In the genomic region with DNA sequence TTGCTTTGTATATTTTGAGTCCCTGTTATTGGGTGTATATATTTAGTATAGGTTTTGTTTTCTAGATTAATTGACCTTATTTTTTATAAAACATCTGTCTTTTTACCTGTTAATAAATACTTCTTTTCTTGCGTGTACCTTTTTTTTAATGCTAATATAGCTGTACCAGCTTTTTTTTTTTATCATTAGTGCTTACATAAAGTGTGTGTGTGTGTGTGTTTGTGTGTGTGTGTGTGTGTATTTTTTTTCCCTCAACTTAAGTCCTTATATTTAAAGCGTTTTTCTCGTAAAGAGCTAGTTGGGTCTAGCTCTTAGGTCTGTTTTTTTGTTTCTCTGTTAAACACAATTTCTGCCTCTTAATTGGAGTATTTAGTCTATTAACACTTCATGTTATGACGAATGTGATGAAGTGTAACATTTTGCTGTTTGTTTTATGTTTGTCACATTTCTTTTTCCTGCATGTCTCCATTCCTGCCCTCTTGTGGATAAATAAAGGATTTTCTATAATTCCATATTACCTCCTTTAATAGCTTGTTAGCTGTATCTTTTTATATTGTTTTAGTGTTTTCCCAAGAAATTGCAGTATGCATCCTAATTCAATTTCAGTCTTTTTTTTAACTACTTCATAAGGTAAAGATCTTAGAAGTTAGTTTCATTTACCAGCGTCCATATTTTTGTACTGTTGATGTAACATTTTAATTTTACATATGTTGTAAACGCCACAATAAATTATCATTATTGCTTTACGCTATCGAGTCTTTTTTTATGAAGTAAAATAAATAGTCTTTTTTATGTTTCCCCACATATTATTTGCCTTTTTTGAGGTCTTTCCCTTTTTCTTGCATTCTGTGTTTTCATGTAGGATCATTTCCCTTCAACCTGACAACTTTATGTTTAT, we compare ENCODE assay signal across 8 cellular contexts. TPM values are rescaled to one million over a fixed set of nuclear protein-coding genes. Genes with fewer than 3 reads are reported as not detected.
DNase-seq lines count a peak whose midpoint lies in the region; ATAC-seq, FAIRE-seq and TF ChIP-seq lines count a peak whose summit lies in the region.

No MANE protein-coding gene starts in this region.

- peaks cover 40% of the 10 kb centered on the region for H3K36me3 Mint-ChIP-seq in T-cell

- peak overlapping the region; percentile 56 to 82 for H3K27ac Mint-ChIP-seq in T-cell

- H3K36me3 ChIP-seq in stomach = peaks cover 21 to 43% (median 41%) of the 10 kb centered on the region in 4 donors

- 83 to 86% (median 84%) methylated on average over 8 of the region's 8 CpGs for WGBS in stomach, 5 donors

- POLR2A ChIA-PET in T-cell (lab: Charles Lee) = interaction anchor here (0.6 kb wide), 3 partner anchors 18 to 264 kb away, joined by 3 to 4 read pairs (median 3); no protein-coding TSS in a partner anchor

- H3K4me1 ChIP-seq in stomach = peaks cover 21 to 60% (median 42%) of the 10 kb centered on the region in 4 donors

- TF ChIP-seq CTCF in fibroblast of villous mesenchyme (IDR thresholded peaks at IDR 0.05; ENCODE audit: insufficient read depth, low read depth, low read length) = peak; percentile 47
- TF ChIP-seq CTCF in stomach (IDR thresholded peaks at IDR 0.05) = peak in 2 of 7 experiments; percentile 7 to 25

- no peaks in the 10 kb centered on the region for H3K27me3 Mint-ChIP-seq in T-cell

- H3K9me3 ChIP-seq in stomach = no peaks in the 10 kb centered on the region

- no peak for ATAC-seq in T-cell (replicated peaks in 1 of 4)
- no peak for ATAC-seq in HG03280 (IDR thresholded peaks at IDR 0.05; ENCODE audit: unreplicated experiment)
- no peak for ATAC-seq in HG03108 (IDR thresholded peaks at IDR 0.05; ENCODE audit: unreplicated experiment)
- no peak for ATAC-seq in activated CD4-positive, CD25-positive, alpha-beta regulatory T cell treated with anti-CD3 and anti-CD28 coated beads, Interleukin-2, amount 50 U/mL, for 24 hours

- no peaks in the 10 kb centered on the region for H3K27me3 ChIP-seq in stomach

- TF ChIP-seq POLR2A in stomach (IDR thresholded peaks at IDR 0.05) = no peak

- intact Hi-C loops in stomach (cut with DNase I; ENCODE audit: low total_unique reads) = no loop called here

- no peak for TF ChIP-seq EP300 in stomach (IDR thresholded peaks at IDR 0.05)

- H3K9me3 Mint-ChIP-seq in T-cell = no peaks in the 10 kb centered on the region

- no peak overlapping the region for H3K4me3 ChIP-seq in fibroblast of villous mesenchyme (ENCODE audit: low read depth, low read length)
- H3K4me3 ChIP-seq in stomach = no peak overlapping the region

- H3K4me1 Mint-ChIP-seq in T-cell = peaks cover 62 to 70% (median 63%) of the 10 kb centered on the region in 3 donors

- FAIRE-seq in A204.1 (lab: Jason Lieb, UNC) (peak; percentile 85), G401.6 (lab: Jason Lieb, UNC) (peak; percentile 15)

- DNase-seq in T-cell = no peak
- peak; percentile 34 for DNase-seq in fibroblast of villous mesenchyme (ENCODE audit: low read depth)
- DNase-seq in stomach = no peak

- H3K4me3 Mint-ChIP-seq in T-cell = peak overlapping the region; percentile 79 to 100 (median 95)

- no peak overlapping the region for H3K27ac ChIP-seq in stomach

- CTCF ChIA-PET in T-cell (lab: Charles Lee) = interaction anchor here (0.6 to 2.4 kb wide), 15 partner anchors 18 to 496 kb away, joined by 3 to 25 read pairs (median 4); partner anchors contain the start of gene DIP2A (in 1 of the 2)

RNA-seq across cellular contexts. Expression of gene PRMT2, which starts 4.3 kb away (rescaled TPM):
- total RNA-seq in T-cell (100 to 1,000 TPM; 145 to 258 (median 205) TPM), fibroblast of villous mesenchyme (120 and 164 TPM in 2 replicates), stomach (10 to 100 TPM; 18.7 to 85.0 (median 48.8) TPM)
- polyA plus RNA-seq in stomach = 10 to 100 TPM; 63.8 to 75.5 (median 63.9) TPM

RNA-seq across cellular contexts. Expression of gene S100B, which starts 34.9 kb away (rescaled TPM):
- 10 to 100 TPM in 2 of 5 donors, 1 to 10 TPM in 2, under 1 TPM in 1; 0.49 to 11.4 (median 8.9) TPM for total RNA-seq in T-cell
- total RNA-seq in fibroblast of villous mesenchyme = not detected in 2 replicates
- total RNA-seq in stomach = 10 to 100 TPM in 1 of 5 donors, 1 to 10 TPM in 3, not detected in 1; 1.8 to 18.4 (median 6.2) TPM
- polyA plus RNA-seq in stomach = 10 to 100 TPM in 1 of 3 donors, 1 to 10 TPM in 2; 7.0 to 13.7 (median 9.1) TPM
